ENCODE assay signal across 1 cellular context in the genomic region with DNA sequence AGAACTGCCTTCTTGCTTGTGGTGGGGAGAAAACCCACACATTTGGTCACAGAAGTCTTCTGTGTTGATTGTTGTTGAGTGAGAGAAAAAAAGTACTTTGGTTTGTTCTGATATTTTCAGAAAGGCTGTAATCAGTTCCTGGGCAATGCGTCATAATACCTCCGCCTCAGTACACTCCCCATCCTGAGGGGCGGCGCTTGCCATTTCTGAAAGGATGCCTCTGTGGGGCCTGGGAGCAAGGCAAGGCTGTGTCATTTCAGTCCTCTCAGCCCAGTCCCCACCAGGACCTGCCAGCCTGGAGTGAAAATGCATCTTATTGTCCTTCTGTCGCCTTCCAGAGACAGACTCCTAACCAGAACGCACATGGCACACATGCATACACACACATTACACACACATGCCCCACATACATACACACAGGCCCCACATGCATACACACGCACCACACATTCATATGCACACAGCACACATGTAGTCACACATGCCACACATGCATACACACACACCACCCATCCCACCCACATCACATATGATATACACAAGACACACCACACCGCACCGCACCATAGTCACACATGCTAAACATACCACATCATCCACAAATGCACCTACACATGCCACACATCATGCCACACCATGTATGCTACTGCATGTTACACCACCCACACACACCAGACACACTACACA.
TF ChIP-seq lines count a peak whose summit lies in the region.

No MANE protein-coding gene starts in this region.

TF ChIP-seq in GM12878, 131 proteins besides CTCF, POLR2A, EP300 and RAD21 (continued from another document):
- TF ChIP-seq, protein P1, sequence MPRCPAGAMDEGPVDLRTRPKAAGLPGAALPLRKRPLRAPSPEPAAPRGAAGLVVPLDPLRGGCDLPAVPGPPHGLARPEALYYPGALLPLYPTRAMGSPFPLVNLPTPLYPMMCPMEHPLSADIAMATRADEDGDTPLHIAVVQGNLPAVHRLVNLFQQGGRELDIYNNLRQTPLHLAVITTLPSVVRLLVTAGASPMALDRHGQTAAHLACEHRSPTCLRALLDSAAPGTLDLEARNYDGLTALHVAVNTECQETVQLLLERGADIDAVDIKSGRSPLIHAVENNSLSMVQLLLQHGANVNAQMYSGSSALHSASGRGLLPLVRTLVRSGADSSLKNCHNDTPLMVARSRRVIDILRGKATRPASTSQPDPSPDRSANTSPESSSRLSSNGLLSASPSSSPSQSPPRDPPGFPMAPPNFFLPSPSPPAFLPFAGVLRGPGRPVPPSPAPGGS (IDR thresholded peaks at IDR 0.05; ENCODE audit: borderline replicate concordance, insufficient read depth, low read depth, low read length, poor library complexity, severe bottlenecking) = peak; percentile 39
